ENCODE assay signal across 14 cellular contexts in the genomic region with DNA sequence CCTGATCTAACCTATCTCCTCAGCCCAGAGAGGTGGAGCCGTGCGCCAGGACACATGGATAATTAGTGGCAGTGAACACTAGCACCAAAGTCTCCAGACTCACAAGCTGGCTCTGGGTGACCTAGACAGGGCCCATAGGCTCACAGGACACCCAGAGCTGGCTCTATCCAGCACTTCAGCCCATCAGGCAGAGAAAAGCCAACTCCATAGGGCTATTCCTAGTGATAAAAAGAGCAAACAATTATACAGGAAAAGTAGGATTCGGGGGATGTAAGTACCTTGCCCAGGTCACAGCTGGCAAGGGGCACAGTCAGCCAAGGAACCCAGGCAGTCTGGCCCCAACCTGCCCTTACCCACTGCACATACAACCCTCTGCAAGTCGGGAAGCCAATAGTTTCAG.
"Had no signal": no experiment of that assay in that cellular context is flagged by ENCODE, and none has a peak within 500 bp of the region (broad histone marks: within the 10 kb centered on the region; RNA-seq: fewer than 3 reads in every experiment).

No MANE protein-coding gene starts in this region.

- H3K9me3 Mint-ChIP-seq: activated CD4-positive, alpha-beta T cell treated with anti-CD3 and anti-CD28 coated beads, Interleukin-2, amount 10 ng/mL, durations not matched to agents 24 days and 14 days; activated naive CD8-positive, alpha-beta T cell treated with anti-CD3 and anti-CD28 coated beads, Interleukin-2, amount 50 U/mL, for 24 hours; immature natural killer cell; T-helper 1 cell treated with Interleukin-12 subunit alpha and Interleukin-12 subunit beta and Interleukin-4 antibody, amounts not matched to agents 30 μg/mL and 1 μg/mL, for 36 hours; WTC11 had no signal

- H3K27ac ChIP-seq: cardiac muscle cell, colonic mucosa, parathyroid adenoma had no signal

- H3K9me3 ChIP-seq: colonic mucosa had no signal

- H3K4me3 ChIP-seq: cardiac muscle cell, colonic mucosa had no signal

- H3K36me3 ChIP-seq: colonic mucosa had no signal

- H3K27ac Mint-ChIP-seq: activated CD4-positive, alpha-beta T cell treated with anti-CD3 and anti-CD28 coated beads, Interleukin-2, amount 10 ng/mL, durations not matched to agents 24 days and 14 days; activated naive CD8-positive, alpha-beta T cell treated with anti-CD3 and anti-CD28 coated beads, Interleukin-2, amount 50 U/mL, for 24 hours; immature natural killer cell; T-helper 1 cell treated with Interleukin-12 subunit alpha and Interleukin-12 subunit beta and Interleukin-4 antibody, amounts not matched to agents 30 μg/mL and 1 μg/mL, for 36 hours; WTC11 had no signal

- H3K4me3 Mint-ChIP-seq: activated CD4-positive, alpha-beta T cell treated with anti-CD3 and anti-CD28 coated beads, Interleukin-2, amount 10 ng/mL, durations not matched to agents 24 days and 14 days; activated naive CD8-positive, alpha-beta T cell treated with anti-CD3 and anti-CD28 coated beads, Interleukin-2, amount 50 U/mL, for 24 hours; immature natural killer cell; T-helper 1 cell treated with Interleukin-12 subunit alpha and Interleukin-12 subunit beta and Interleukin-4 antibody, amounts not matched to agents 30 μg/mL and 1 μg/mL, for 36 hours; WTC11 had no signal

- H3K9ac ChIP-seq: parathyroid adenoma had no signal

- DNase-seq: activated CD4-positive, alpha-beta T cell treated with anti-CD3 and anti-CD28 coated beads, Interleukin-2, amount 10 ng/mL, durations not matched to agents 24 days and 14 days; activated CD8-positive, alpha-beta memory T cell treated with anti-CD3 and anti-CD28 coated beads for 24 hours; activated naive CD4-positive, alpha-beta T cell treated with Interleukin-2 at 50 U/mL for 16 hours; activated naive CD8-positive, alpha-beta T cell treated with anti-CD3 and anti-CD28 coated beads, Interleukin-2, amount 50 U/mL, for 24 hours; colonic mucosa; effector CD4-positive, alpha-beta T cell; immature natural killer cell; mesendoderm; retina; small intestine had no signal

- H3K27me3 ChIP-seq: colonic mucosa had no signal

- H3K4me1 Mint-ChIP-seq: activated CD4-positive, alpha-beta T cell treated with anti-CD3 and anti-CD28 coated beads, Interleukin-2, amount 10 ng/mL, durations not matched to agents 24 days and 14 days; activated naive CD8-positive, alpha-beta T cell treated with anti-CD3 and anti-CD28 coated beads, Interleukin-2, amount 50 U/mL, for 24 hours; immature natural killer cell had no signal

- H3K27me3 Mint-ChIP-seq: activated CD4-positive, alpha-beta T cell treated with anti-CD3 and anti-CD28 coated beads, Interleukin-2, amount 10 ng/mL, durations not matched to agents 24 days and 14 days; activated naive CD8-positive, alpha-beta T cell treated with anti-CD3 and anti-CD28 coated beads, Interleukin-2, amount 50 U/mL, for 24 hours had no signal

- H3K4me1 ChIP-seq: colonic mucosa, parathyroid adenoma had no signal

- H3K36me3 Mint-ChIP-seq: immature natural killer cell, WTC11 had no signal

- ATAC-seq: activated naive CD8-positive, alpha-beta T cell treated with anti-CD3 and anti-CD28 coated beads, Interleukin-2, amount 50 U/mL, for 24 hours; WTC11 had no signal
